ENCODE assay signal across 7 cellular contexts in the genomic region with DNA sequence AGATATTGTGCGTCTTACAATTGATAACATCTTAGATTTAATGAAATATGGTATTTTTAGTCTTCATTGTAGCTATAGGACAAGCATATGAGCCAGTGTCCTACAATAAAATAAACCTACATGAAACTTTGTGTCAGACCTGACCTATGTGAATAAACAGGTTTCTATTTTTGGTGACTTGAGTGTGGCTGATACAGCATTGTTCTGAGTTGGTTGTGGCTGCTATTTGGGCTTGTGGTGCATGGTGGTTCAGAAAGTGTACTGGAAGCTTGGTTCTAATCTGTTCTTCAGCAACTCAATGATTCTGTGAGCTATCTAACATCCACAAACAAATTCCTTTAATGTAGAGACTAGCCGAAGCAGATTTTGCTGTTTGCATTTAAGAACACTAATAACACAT.
"Had no signal": no experiment of that assay in that cellular context is flagged by ENCODE, and none has a peak within 500 bp of the region (broad histone marks: within the 10 kb centered on the region; RNA-seq: fewer than 3 reads in every experiment).

No MANE protein-coding gene starts in this region.

- H3K9me3 ChIP-seq: HAP-1 had no signal

- H3K36me3 ChIP-seq: HAP-1 had no signal

- DNase-seq: GM23248, GOT3, H7, HFFc6, IMR-90 had no signal

- ATAC-seq: HCT116 had no signal

- H3K4me1 ChIP-seq: HAP-1 had no signal

- H3K27ac ChIP-seq: GM23248 had no signal

- H3K4me3 ChIP-seq: GM23248, HAP-1 had no signal

- H3K9ac ChIP-seq: GM23248 had no signal

- H2AFZ ChIP-seq: GM23248 had no signal
